In genomic region chr19:39412100-39412866, GRCh38 we compare ENCODE assay signal across 1 cellular context.
TF ChIP-seq lines count a peak whose summit lies in the region.

PLEKHG2 (plus strand) TSS chr19:39412669; CDS start chr19:39414087, 1,418 bp downstream.

TF ChIP-seq in HepG2, 621 proteins besides CTCF, POLR2A, EP300 and RAD21 (continued from another document and continues in another):
- TF ChIP-seq ZNF326 (CRISPR knock-in tag; IDR thresholded peaks at IDR 0.05; ENCODE audit: borderline replicate concordance): no peak
- TF ChIP-seq ZNF333 (CRISPR knock-in tag; IDR thresholded peaks at IDR 0.05; ENCODE audit: borderline replicate concordance): no peak
- TF ChIP-seq FOXO1 (CRISPR knock-in tag; IDR thresholded peaks at IDR 0.05): no peak; the same call in 1 of the 2 replicates
- TF ChIP-seq, protein P1, sequence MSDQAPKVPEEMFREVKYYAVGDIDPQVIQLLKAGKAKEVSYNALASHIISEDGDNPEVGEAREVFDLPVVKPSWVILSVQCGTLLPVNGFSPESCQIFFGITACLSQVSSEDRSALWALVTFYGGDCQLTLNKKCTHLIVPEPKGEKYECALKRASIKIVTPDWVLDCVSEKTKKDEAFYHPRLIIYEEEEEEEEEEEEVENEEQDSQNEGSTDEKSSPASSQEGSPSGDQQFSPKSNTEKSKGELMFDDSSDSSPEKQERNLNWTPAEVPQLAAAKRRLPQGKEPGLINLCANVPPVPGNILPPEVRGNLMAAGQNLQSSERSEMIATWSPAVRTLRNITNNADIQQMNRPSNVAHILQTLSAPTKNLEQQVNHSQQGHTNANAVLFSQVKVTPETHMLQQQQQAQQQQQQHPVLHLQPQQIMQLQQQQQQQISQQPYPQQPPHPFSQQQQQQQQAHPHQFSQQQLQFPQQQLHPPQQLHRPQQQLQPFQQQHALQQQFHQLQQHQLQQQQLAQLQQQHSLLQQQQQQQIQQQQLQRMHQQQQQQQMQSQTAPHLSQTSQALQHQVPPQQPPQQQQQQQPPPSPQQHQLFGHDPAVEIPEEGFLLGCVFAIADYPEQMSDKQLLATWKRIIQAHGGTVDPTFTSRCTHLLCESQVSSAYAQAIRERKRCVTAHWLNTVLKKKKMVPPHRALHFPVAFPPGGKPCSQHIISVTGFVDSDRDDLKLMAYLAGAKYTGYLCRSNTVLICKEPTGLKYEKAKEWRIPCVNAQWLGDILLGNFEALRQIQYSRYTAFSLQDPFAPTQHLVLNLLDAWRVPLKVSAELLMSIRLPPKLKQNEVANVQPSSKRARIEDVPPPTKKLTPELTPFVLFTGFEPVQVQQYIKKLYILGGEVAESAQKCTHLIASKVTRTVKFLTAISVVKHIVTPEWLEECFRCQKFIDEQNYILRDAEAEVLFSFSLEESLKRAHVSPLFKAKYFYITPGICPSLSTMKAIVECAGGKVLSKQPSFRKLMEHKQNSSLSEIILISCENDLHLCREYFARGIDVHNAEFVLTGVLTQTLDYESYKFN (CRISPR knock-in tag; conservative IDR thresholded peaks at IDR 0.05): peak; percentile 11; the same call in 1 of the 2 replicates
- no peak for TF ChIP-seq PHB2 (IDR thresholded peaks at IDR 0.05; ENCODE audit: partially characterized antibody)
- TF ChIP-seq KLF15 (CRISPR knock-in tag; IDR thresholded peaks at IDR 0.05; ENCODE audit: borderline replicate concordance): no peak
- TF ChIP-seq KLF6 (CRISPR knock-in tag; IDR thresholded peaks at IDR 0.05): peak; percentile 84; the same call in 1 of the 2 replicates
- no peak for TF ChIP-seq EZH2 (conservative IDR thresholded peaks at IDR 0.05; ENCODE audit: low read depth, low read length)
- no peak for TF ChIP-seq TAF15 (IDR thresholded peaks at IDR 0.05; ENCODE audit: low read depth, low read length, poor library complexity, severe bottlenecking)
- TF ChIP-seq, protein P2, sequence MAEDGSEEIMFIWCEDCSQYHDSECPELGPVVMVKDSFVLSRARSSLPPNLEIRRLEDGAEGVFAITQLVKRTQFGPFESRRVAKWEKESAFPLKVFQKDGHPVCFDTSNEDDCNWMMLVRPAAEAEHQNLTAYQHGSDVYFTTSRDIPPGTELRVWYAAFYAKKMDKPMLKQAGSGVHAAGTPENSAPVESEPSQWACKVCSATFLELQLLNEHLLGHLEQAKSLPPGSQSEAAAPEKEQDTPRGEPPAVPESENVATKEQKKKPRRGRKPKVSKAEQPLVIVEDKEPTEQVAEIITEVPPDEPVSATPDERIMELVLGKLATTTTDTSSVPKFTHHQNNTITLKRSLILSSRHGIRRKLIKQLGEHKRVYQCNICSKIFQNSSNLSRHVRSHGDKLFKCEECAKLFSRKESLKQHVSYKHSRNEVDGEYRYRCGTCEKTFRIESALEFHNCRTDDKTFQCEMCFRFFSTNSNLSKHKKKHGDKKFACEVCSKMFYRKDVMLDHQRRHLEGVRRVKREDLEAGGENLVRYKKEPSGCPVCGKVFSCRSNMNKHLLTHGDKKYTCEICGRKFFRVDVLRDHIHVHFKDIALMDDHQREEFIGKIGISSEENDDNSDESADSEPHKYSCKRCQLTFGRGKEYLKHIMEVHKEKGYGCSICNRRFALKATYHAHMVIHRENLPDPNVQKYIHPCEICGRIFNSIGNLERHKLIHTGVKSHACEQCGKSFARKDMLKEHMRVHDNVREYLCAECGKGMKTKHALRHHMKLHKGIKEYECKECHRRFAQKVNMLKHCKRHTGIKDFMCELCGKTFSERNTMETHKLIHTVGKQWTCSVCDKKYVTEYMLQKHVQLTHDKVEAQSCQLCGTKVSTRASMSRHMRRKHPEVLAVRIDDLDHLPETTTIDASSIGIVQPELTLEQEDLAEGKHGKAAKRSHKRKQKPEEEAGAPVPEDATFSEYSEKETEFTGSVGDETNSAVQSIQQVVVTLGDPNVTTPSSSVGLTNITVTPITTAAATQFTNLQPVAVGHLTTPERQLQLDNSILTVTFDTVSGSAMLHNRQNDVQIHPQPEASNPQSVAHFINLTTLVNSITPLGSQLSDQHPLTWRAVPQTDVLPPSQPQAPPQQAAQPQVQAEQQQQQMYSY (CRISPR knock-in tag; IDR thresholded peaks at IDR 0.05): no peak
- TF ChIP-seq SNAI1 (CRISPR knock-in tag; IDR thresholded peaks at IDR 0.05; ENCODE audit: borderline replicate concordance): 0 out of 2 replicates have a peak, but pooled peaks have one; percentile 86
- no peak for TF ChIP-seq ZBTB1 (CRISPR knock-in tag; IDR thresholded peaks at IDR 0.05; ENCODE audit: borderline replicate concordance)
- TF ChIP-seq EED (CRISPR knock-in tag; IDR thresholded peaks at IDR 0.05): no peak
- peak; percentile 77 for TF ChIP-seq ZNF687 (CRISPR knock-in tag; IDR thresholded peaks at IDR 0.05)
- TF ChIP-seq MEIS2 (CRISPR knock-in tag; IDR thresholded peaks at IDR 0.05): peak; percentile 53; the same call in 1 of the 2 replicates
- TF ChIP-seq ZNF605 (CRISPR knock-in tag; IDR thresholded peaks at IDR 0.05): peak; percentile 84
- no peak for TF ChIP-seq ZNF709 (CRISPR knock-in tag; IDR thresholded peaks at IDR 0.05)
- TF ChIP-seq ZSCAN20 (CRISPR knock-in tag; IDR thresholded peaks at IDR 0.05; ENCODE audit: borderline replicate concordance): no peak
- peak; percentile 57; the same call in 1 of the 2 replicates for TF ChIP-seq UBTF (CRISPR knock-in tag; IDR thresholded peaks at IDR 0.05)
- no peak; the same call in 1 of the 2 replicates for TF ChIP-seq KMT2B (CRISPR knock-in tag; IDR thresholded peaks at IDR 0.05)
- TF ChIP-seq ZNF44 (CRISPR knock-in tag; IDR thresholded peaks at IDR 0.05): no peak
- TF ChIP-seq ZNF354B (CRISPR knock-in tag; IDR thresholded peaks at IDR 0.05): no peak
- peak; percentile 82 for TF ChIP-seq PHF5A (CRISPR knock-in tag; IDR thresholded peaks at IDR 0.05; ENCODE audit: low read depth, unreplicated experiment)
- no peak for TF ChIP-seq ZNF773 (CRISPR knock-in tag; IDR thresholded peaks at IDR 0.05; ENCODE audit: borderline replicate concordance)
- TF ChIP-seq TARDBP (CRISPR knock-in tag; IDR thresholded peaks at IDR 0.05): 0 out of 2 replicates have a peak, but pooled peaks have one; percentile 3
- no peak for TF ChIP-seq ZNF713 (CRISPR knock-in tag; IDR thresholded peaks at IDR 0.05)
- TF ChIP-seq MEIS1 (CRISPR knock-in tag; IDR thresholded peaks at IDR 0.05; ENCODE audit: borderline replicate concordance): peak; percentile 2; the same call in 1 of the 2 replicates
- no peak for TF ChIP-seq NFIB (CRISPR knock-in tag; IDR thresholded peaks at IDR 0.05; ENCODE audit: borderline replicate concordance)
- TF ChIP-seq MZF1 (CRISPR knock-in tag; IDR thresholded peaks at IDR 0.05; ENCODE audit: borderline replicate concordance): no peak
- TF ChIP-seq ZNF18 (CRISPR knock-in tag; IDR thresholded peaks at IDR 0.05; ENCODE audit: insufficient replicate concordance): peak; percentile 11
- TF ChIP-seq SALL1 (CRISPR knock-in tag; IDR thresholded peaks at IDR 0.05): peak; percentile 52
- TF ChIP-seq NR2F1 (CRISPR knock-in tag; IDR thresholded peaks at IDR 0.05): 0 out of 4 replicates have a peak, but pooled peaks of 1 of the 2 experiments have one; percentile 29
- no peak for TF ChIP-seq TCF7 (IDR thresholded peaks at IDR 0.05; ENCODE audit: low read depth)
- TF ChIP-seq ZNF670 (CRISPR knock-in tag; IDR thresholded peaks at IDR 0.05; ENCODE audit: borderline replicate concordance): peak; percentile 72; the same call in 1 of the 2 replicates
- TF ChIP-seq ATAD3A (CRISPR knock-in tag; IDR thresholded peaks at IDR 0.05): no peak
- TF ChIP-seq TRIM24 (CRISPR knock-in tag; IDR thresholded peaks at IDR 0.05): no peak
- TF ChIP-seq KLF13 (CRISPR knock-in tag; IDR thresholded peaks at IDR 0.05): no peak
- no peak; the same call in 1 of the 2 replicates for TF ChIP-seq MTERF4 (CRISPR knock-in tag; IDR thresholded peaks at IDR 0.05)
- TF ChIP-seq ZNF563 (CRISPR knock-in tag; IDR thresholded peaks at IDR 0.05): no peak; the same call in 1 of the 2 replicates
- TF ChIP-seq ZNF724P (CRISPR knock-in tag; IDR thresholded peaks at IDR 0.05; ENCODE audit: borderline replicate concordance): no peak
- TF ChIP-seq ZNF280B (CRISPR knock-in tag; IDR thresholded peaks at IDR 0.05; ENCODE audit: borderline replicate concordance): no peak
- TF ChIP-seq ZNF264 (CRISPR knock-in tag; IDR thresholded peaks at IDR 0.05): 0 out of 2 replicates have a peak, but pooled peaks have one; percentile 63
- no peak for TF ChIP-seq NFE2L1 (CRISPR knock-in tag; IDR thresholded peaks at IDR 0.05; ENCODE audit: borderline replicate concordance)
- TF ChIP-seq, protein P3, sequence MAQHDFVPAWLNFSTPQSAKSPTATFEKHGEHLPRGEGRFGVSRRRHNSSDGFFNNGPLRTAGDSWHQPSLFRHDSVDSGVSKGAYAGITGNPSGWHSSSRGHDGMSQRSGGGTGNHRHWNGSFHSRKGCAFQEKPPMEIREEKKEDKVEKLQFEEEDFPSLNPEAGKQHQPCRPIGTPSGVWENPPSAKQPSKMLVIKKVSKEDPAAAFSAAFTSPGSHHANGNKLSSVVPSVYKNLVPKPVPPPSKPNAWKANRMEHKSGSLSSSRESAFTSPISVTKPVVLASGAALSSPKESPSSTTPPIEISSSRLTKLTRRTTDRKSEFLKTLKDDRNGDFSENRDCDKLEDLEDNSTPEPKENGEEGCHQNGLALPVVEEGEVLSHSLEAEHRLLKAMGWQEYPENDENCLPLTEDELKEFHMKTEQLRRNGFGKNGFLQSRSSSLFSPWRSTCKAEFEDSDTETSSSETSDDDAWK (CRISPR knock-in tag; IDR thresholded peaks at IDR 0.05): no peak
